ENCODE assay signal across 32 cellular contexts in the genomic region with DNA sequence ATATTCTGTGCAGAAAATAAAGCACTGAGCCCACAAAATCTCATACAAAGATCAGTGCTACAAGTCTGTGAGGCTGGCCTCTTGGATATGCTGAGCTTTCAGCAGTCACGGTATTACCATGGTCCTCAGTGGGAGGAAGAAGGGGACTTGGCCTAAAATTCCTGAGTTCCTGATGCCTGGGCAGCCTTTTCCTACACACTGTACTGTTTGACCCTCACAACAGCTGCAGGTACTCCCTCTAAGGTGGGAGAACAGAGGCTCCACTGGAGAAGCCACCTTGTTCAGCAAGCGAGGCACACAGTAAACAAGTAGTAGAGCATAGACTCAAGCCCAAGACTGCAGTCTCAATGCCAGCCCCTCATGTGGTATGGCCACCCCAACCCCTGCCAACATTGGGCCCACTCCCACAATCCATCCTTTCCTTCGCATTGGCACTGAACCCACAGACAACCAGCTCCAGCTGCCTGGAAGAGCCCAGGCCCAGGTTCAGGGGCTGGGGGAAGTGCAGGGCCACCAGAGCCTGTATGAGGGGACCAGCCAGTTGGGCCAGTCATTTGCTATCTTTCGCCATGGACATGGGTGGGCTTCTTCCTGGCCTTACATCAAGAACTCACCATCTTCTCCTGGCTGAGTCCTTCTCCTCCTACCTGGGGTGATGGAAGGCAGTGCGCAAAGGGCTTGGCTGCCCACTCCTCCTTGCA. TPM values are rescaled to one million over a fixed set of nuclear protein-coding genes. Genes with fewer than 3 reads are reported as not detected.
DNase-seq lines count a peak whose midpoint lies in the region; ATAC-seq, FAIRE-seq and TF ChIP-seq lines count a peak whose summit lies in the region.
"Had no signal": no experiment of that assay in that cellular context is flagged by ENCODE, and none has a peak within 500 bp of the region (broad histone marks: within the 10 kb centered on the region; RNA-seq: fewer than 3 reads in every experiment).

No MANE protein-coding gene starts in this region.

- H3K9ac ChIP-seq in K562 (ENCODE audit: insufficient read depth in 1 of 2, low read depth in 2 of 2, low read length in 2 of 2) (peak overlapping the region; percentile 11 to 49; a peak in 2 of 4 replicates), HepG2 (ENCODE audit: insufficient read depth, low read depth, low read length) (peak overlapping the region; percentile 75)
- H3K9ac ChIP-seq: neural progenitor cell had no signal

- no peak overlapping the region for H3K4me3 ChIP-seq in K562
- peak overlapping the region in 1 of 3 experiments; percentile 32; a peak in 2 of 6 replicates for H3K4me3 ChIP-seq in HepG2 (replicated peaks in 1 of 3; ENCODE audit: insufficient read depth in 1 of 3, low read depth in 2 of 3, low read length in 3 of 3)
- H3K4me3 ChIP-seq: HAP-1, heart right ventricle, neural progenitor cell, thoracic aorta had no signal

- POLR2A ChIA-PET in K562 (lab: Yijun Ruan, JAX) = interaction anchor here (0.6 to 1.9 kb wide), 9 partner anchors 9 to 77 kb away, joined by 3 to 10 read pairs (median 5); no protein-coding TSS in a partner anchor
- POLR2A ChIA-PET in HepG2 (lab: Yijun Ruan, JAX) = interaction anchor here (0.8 to 4.4 kb wide), 13 partner anchors 8 to 387 kb away, joined by 3 to 55 read pairs (median 4); a partner anchor contains a TSS

- TF ChIP-seq POLR2A in K562 (conservative IDR thresholded peaks at IDR 0.05) (no peak), HepG2 (IDR thresholded peaks at IDR 0.05; ENCODE audit: insufficient read depth in 1 of 2, low read depth in 2 of 2, low read length in 2 of 2) (peak in 1 of 2 experiments; percentile 30; a peak in 1 of 4 replicates)

- H3K27ac ChIP-seq in K562 (ENCODE audit: extremely low read depth, low read depth, low read length) (peak overlapping the region; percentile 49), HepG2 (ENCODE audit: extremely low read length, insufficient read depth, low read length) (peak overlapping the region; percentile 97), temporal lobe (ENCODE audit: low read depth, low read length) (peak overlapping the region; percentile 8)
- H3K27ac ChIP-seq: brain microvascular endothelial cell, foreskin keratinocyte, heart right ventricle, neural progenitor cell, thoracic aorta had no signal

- ATAC-seq in K562 (no peak), HepG2 (peak; percentile 13), GM18868 (IDR thresholded peaks at IDR 0.05; ENCODE audit: unreplicated experiment) (no peak), GM18870 (IDR thresholded peaks at IDR 0.05; ENCODE audit: unreplicated experiment) (no peak)
- ATAC-seq: activated CD4-positive, alpha-beta T cell treated with anti-CD3 and anti-CD28 coated beads for 36 hours; esophagus mucosa; foreskin keratinocyte; heart right ventricle; left colon; sciatic nerve had no signal

- in situ Hi-C loops in K562 (cut with MboI) (no loop called here), HepG2 (cut with HindIII; ENCODE audit: extremely low pct_ligation_motif_present, low pct_unique_long_range_greater_than_20kb) (no loop called here)

- TF ChIP-seq RAD21 in K562 (CRISPR knock-in tag; conservative IDR thresholded peaks at IDR 0.05 in 1 of 2, IDR thresholded peaks at IDR 0.05 in 1 of 2) = no peak
- TF ChIP-seq RAD21 in HepG2 (CRISPR knock-in tag; IDR thresholded peaks at IDR 0.05) = no peak

- H3K27me3 ChIP-seq in K562 (ENCODE audit: control insufficient read depth in 2 of 2, insufficient read depth in 2 of 2, low read length in 2 of 2) (no peaks in the 10 kb centered on the region), HepG2 (ENCODE audit: control insufficient read depth in 1 of 2, insufficient read depth in 2 of 2, low read length in 2 of 2) (no peaks in the 10 kb centered on the region)
- H3K27me3 ChIP-seq: brain microvascular endothelial cell, heart right ventricle, neural progenitor cell had no signal

- no peak for TF ChIP-seq CTCF in K562 (IDR thresholded peaks at IDR 0.05 in 2 of 3, conservative IDR thresholded peaks at IDR 0.05 in 1 of 3; ENCODE audit: insufficient read depth in 2 of 3, low read depth in 1 of 3, low read length in 3 of 3)
- 0 out of 2 replicates have a peak, but pooled peaks have one; percentile 2 for TF ChIP-seq CTCF in HepG2 (CRISPR knock-in tag; IDR thresholded peaks at IDR 0.05)

- WGBS in K562 (ENCODE audit: insufficient coverage, low coverage, missing lambda C conversion rate) = 69% methylated on average over 5 of the region's 5 CpGs
- 100% methylated on average over 1 of the region's 5 CpGs for WGBS in HepG2 (ENCODE audit: low lambda C conversion rate)

- H3K27me3 Mint-ChIP-seq in T-helper 2 cell treated with Interferon-gamma antibody and Interleukin-4, amounts not matched to agents 5 μg/mL and 100 μg/mL, for 36 hours (ENCODE audit: low read depth) = peaks cover 8% of the 10 kb centered on the region
- H3K27me3 Mint-ChIP-seq: activated CD4-positive, alpha-beta T cell treated with anti-CD3 and anti-CD28 coated beads for 36 hours; activated T-cell treated with anti-CD3 and anti-CD28 coated beads, Interleukin-2, amount 50 U/mL, for 24 hours; CD8-positive, alpha-beta memory T cell had no signal

- H3K9me3 ChIP-seq in K562 (replicated peaks; ENCODE audit: control insufficient read depth, insufficient read depth, low read depth, low read length) (no peaks in the 10 kb centered on the region), HepG2 (ENCODE audit: low read length) (no peaks in the 10 kb centered on the region)
- H3K9me3 ChIP-seq: HAP-1, heart right ventricle, thoracic aorta had no signal

- FAIRE-seq in K562 (lab: Jason Lieb, UNC) (no peak), HepG2 (lab: Jason Lieb, UNC) (no peak)

- no peaks in the 10 kb centered on the region for H3K36me3 Mint-ChIP-seq in T-helper 2 cell treated with Interferon-gamma antibody and Interleukin-4, amounts not matched to agents 5 μg/mL and 100 μg/mL, for 36 hours (ENCODE audit: low read depth)
- H3K36me3 Mint-ChIP-seq: neural progenitor cell had no signal

- peaks cover 10% of the 10 kb centered on the region for H3K9me1 ChIP-seq in K562 (ENCODE audit: control insufficient read depth, insufficient read depth, low read length)

- TF ChIP-seq EP300 in K562 (IDR thresholded peaks at IDR 0.05; ENCODE audit: low read length) = no peak
- no peak for TF ChIP-seq EP300 in HepG2 (IDR thresholded peaks at IDR 0.05; ENCODE audit: low read depth in 2 of 2, low read length in 2 of 2)
- no peak for TF ChIP-seq EP300 in HepG2 (CRISPR knock-in tag; IDR thresholded peaks at IDR 0.05; ENCODE audit: borderline replicate concordance)

- H3K4me2 ChIP-seq in K562 (ENCODE audit: insufficient read depth, low read length) (peak overlapping the region; percentile 28), HepG2 (ENCODE audit: low read depth, low read length) (peak overlapping the region; percentile 77)
- H3K4me2 ChIP-seq: neural progenitor cell had no signal

- H4K20me1 ChIP-seq in K562 (replicated peaks; ENCODE audit: control insufficient read depth, insufficient read depth, low read length) = peaks cover 5% of the 10 kb centered on the region; the same call in 1 of the 2 replicates
- no peaks in the 10 kb centered on the region for H4K20me1 ChIP-seq in HepG2 (ENCODE audit: insufficient read depth, low read length)

- H3K4me1 ChIP-seq in K562 (replicated peaks in 1 of 2; ENCODE audit: control insufficient read depth in 2 of 2, insufficient read depth in 2 of 2, low read length in 2 of 2) (peaks cover 54 to 58% of the 10 kb centered on the region in 2 experiments), HepG2 (ENCODE audit: insufficient read depth, low read length) (peaks cover 98% of the 10 kb centered on the region)
- H3K4me1 ChIP-seq: foreskin keratinocyte, HAP-1 had no signal

- peaks cover 30% of the 10 kb centered on the region for H3K4me1 Mint-ChIP-seq in T-helper 2 cell treated with Interferon-gamma antibody and Interleukin-4, amounts not matched to agents 5 μg/mL and 100 μg/mL, for 36 hours (ENCODE audit: low read depth)

- H2AFZ ChIP-seq in K562 (ENCODE audit: low read depth, low read length) (no peak overlapping the region), HepG2 (ENCODE audit: low read length) (no peak overlapping the region)
- H2AFZ ChIP-seq: neural progenitor cell had no signal

- H3K79me2 ChIP-seq in K562 (ENCODE audit: control insufficient read depth, insufficient read depth, low read length) (no peaks in the 10 kb centered on the region), HepG2 (ENCODE audit: insufficient read depth, low read length) (no peaks in the 10 kb centered on the region)

- no peaks in the 10 kb centered on the region for H3K9me3 Mint-ChIP-seq in T-helper 2 cell treated with Interferon-gamma antibody and Interleukin-4, amounts not matched to agents 5 μg/mL and 100 μg/mL, for 36 hours
- H3K9me3 Mint-ChIP-seq: activated T-cell treated with anti-CD3 and anti-CD28 coated beads, Interleukin-2, amount 50 U/mL, for 24 hours; CD8-positive, alpha-beta memory T cell; neural progenitor cell had no signal

- peak overlapping the region; percentile 3 for H3K27ac Mint-ChIP-seq in T-helper 2 cell treated with Interferon-gamma antibody and Interleukin-4, amounts not matched to agents 5 μg/mL and 100 μg/mL, for 36 hours
- H3K27ac Mint-ChIP-seq: activated T-cell treated with anti-CD3 and anti-CD28 coated beads, Interleukin-2, amount 50 U/mL, for 24 hours; neural progenitor cell had no signal

- BruUV-seq in K562 (replicated peaks; lab: Mats Ljungman, UMichigan) (no TSS peak), HepG2 (replicated peaks; lab: Mats Ljungman, UMichigan) (no TSS peak)

- H3K4me3 Mint-ChIP-seq in T-helper 2 cell treated with Interferon-gamma antibody and Interleukin-4, amounts not matched to agents 5 μg/mL and 100 μg/mL, for 36 hours = no peak overlapping the region
- H3K4me3 Mint-ChIP-seq: activated CD4-positive, alpha-beta T cell treated with anti-CD3 and anti-CD28 coated beads for 36 hours; activated T-cell treated with anti-CD3 and anti-CD28 coated beads, Interleukin-2, amount 50 U/mL, for 24 hours; CD8-positive, alpha-beta memory T cell; neural progenitor cell had no signal

- H3K36me3 ChIP-seq in K562 (ENCODE audit: control insufficient read depth, insufficient read depth, low read length) = no peaks in the 10 kb centered on the region
- H3K36me3 ChIP-seq in HepG2 (replicated peaks in 1 of 2; ENCODE audit: control insufficient read depth in 1 of 2, insufficient read depth in 2 of 2, low read length in 2 of 2) = no peaks in the 10 kb centered on the region
- H3K36me3 ChIP-seq: brain microvascular endothelial cell, HAP-1, heart right ventricle, neural progenitor cell, thoracic aorta had no signal

- intact Hi-C loops in K562 (cut with micrococcal nuclease) = loop anchor here (2.0 kb wide), 1 partner anchor 200 kb away; a partner anchor contains a TSS
- intact Hi-C loops in HepG2 (cut with micrococcal nuclease; ENCODE audit: unreplicated experiment) = no loop called here

- CTCF ChIA-PET in K562 (lab: Yijun Ruan, JAX; ENCODE audit: low intra/inter-chr PET ratio) (no interaction called here), HepG2 (lab: Yijun Ruan, JAX; ENCODE audit: low intra/inter-chr PET ratio, low total read pairs) (no interaction called here)

- DNase-seq in T-helper 2 cell treated with Interferon-gamma antibody and Interleukin-4, amounts not matched to agents 5 μg/mL and 100 μg/mL, for 36 hours (ENCODE audit: low spot score) = no peak
- DNase-seq in T-helper 2 cell = no peak
- no peak for DNase-seq in K562 (ENCODE audit: extremely low read depth in 1 of 4, low spot score in 3 of 4)
- no peak for DNase-seq in HepG2 (ENCODE audit: low spot score)
- DNase-seq in SW 1271 (lab: John Stamatoyannopoulos, UW) = no peak
- DNase-seq: 8988T; activated CD4-positive, alpha-beta T cell treated with anti-CD3 and anti-CD28 coated beads for 36 hours; activated gamma-delta T cell treated with Interleukin-2 at 50 U/mL for 16 hours; activated T-cell treated with anti-CD3 and anti-CD28 coated beads, Interleukin-2, amount 50 U/mL, for 24 hours; brain microvascular endothelial cell; CD8-positive, alpha-beta memory T cell; DMS153; foreskin keratinocyte; heart right ventricle; Karpas-422; left colon; MV-4-11; NCI-H146; NCI-H2107; stimulated activated naive CD4-positive, alpha-beta T cell had no signal

RNA-seq across cellular contexts. Expression of a gene that starts 14.3 kb away (rescaled TPM):
- 3.9 and 10.0 TPM in 2 replicates for total RNA-seq in K562 (2011; cell fraction: chromatin; rRNA removed; ENCODE audit: low replicate concordance)
- total RNA-seq in K562 (2011; cell fraction: nucleolus; rRNA removed) = 3.8 and 4.5 TPM in 2 replicates
- total RNA-seq in K562 (2011; cell fraction: nucleoplasm; rRNA removed) = 5.1 and 6.0 TPM in 2 replicates
- 0.50 and 0.73 TPM in 2 replicates for total RNA-seq in K562 (2014; rRNA removed)
- 0.62 and 1.0 TPM in 2 replicates for total RNA-seq in K562 (2014; rRNA removed; fragmentation: Illumina TruSeq; extraction: Trizol)
- 0.60 and 0.69 TPM in 2 replicates for total RNA-seq in K562 (2015; rRNA removed; fragmentation: Illumina TruSeq; extraction: Trizol)
- total RNA-seq in K562 (2021) = 1.5 and 1.6 TPM in 2 replicates
- 1.0 and 1.2 TPM in 2 replicates for polyA plus RNA-seq in K562 (2011; rRNA removed)
- polyA plus RNA-seq in K562 (2011; cell fraction: cytosol; rRNA removed) = 0.47 and 0.69 TPM in 2 replicates
- polyA plus RNA-seq in K562 (2011; cell fraction: nucleus; rRNA removed) = 4.9 and 7.1 TPM in 2 replicates
- polyA plus RNA-seq in K562 (2012) = 0.65 and 1.1 TPM in 2 replicates
- 0.82 and 1.00 TPM in 2 replicates for polyA plus RNA-seq in K562 (2014; fragmentation: Illumina TruSeq; extraction: Trizol)
- polyA plus RNA-seq in K562 (2014; fragmentation: Nextera tagmentation; extraction: Ambion mirVana) = under 1 TPM; 0.62 to 0.75 TPM
- 0.62 and 0.69 TPM in 2 replicates for polyA plus RNA-seq in K562 (2014; rRNA removed)
- polyA minus RNA-seq in K562 (2011; rRNA and poly(A)+ RNA removed) = 0.45 and 0.95 TPM in 2 replicates
- 0.95 TPM in 1 of 2 replicates, not detected in the other for polyA minus RNA-seq in K562 (2011; cell fraction: cytosol; rRNA and poly(A)+ RNA removed)
- 1.9 and 2.3 TPM in 2 replicates for polyA minus RNA-seq in K562 (2011; cell fraction: nucleus; rRNA and poly(A)+ RNA removed)
- total RNA-seq in HepG2 (2016; rRNA removed; fragmentation: Illumina TruSeq; extraction: Trizol) = 2.5 and 3.7 TPM in 2 replicates
- 0.40 and 0.71 TPM in 2 replicates for total RNA-seq in HepG2 (2016; cell fraction: cytosol; rRNA removed; fragmentation: Illumina TruSeq; extraction: Trizol; ENCODE audit: low read depth)
- total RNA-seq in HepG2 (2016; cell fraction: insoluble cytoplasmic fraction; rRNA removed; fragmentation: Illumina TruSeq; extraction: Trizol) = 2.5 and 3.7 TPM in 2 replicates
- total RNA-seq in HepG2 (2016; cell fraction: membrane; rRNA removed; fragmentation: Illumina TruSeq; extraction: Trizol) = 1.2 and 1.4 TPM in 2 replicates
- 7.7 and 9.1 TPM in 2 replicates for total RNA-seq in HepG2 (2016; cell fraction: nucleus; rRNA removed; fragmentation: Illumina TruSeq; extraction: Trizol)
- polyA plus RNA-seq in HepG2 (2011; rRNA removed) = 3.8 and 8.3 TPM in 2 replicates
- 1.2 and 1.9 TPM in 2 replicates for polyA plus RNA-seq in HepG2 (2011; cell fraction: cytosol; rRNA removed)
- 34.1 and 36.0 TPM in 2 replicates for polyA plus RNA-seq in HepG2 (2011; cell fraction: nucleus; rRNA removed)
- polyA plus RNA-seq in HepG2 (2012) = 2.4 and 4.2 TPM in 2 replicates
- polyA plus RNA-seq in HepG2 (2016; cell fraction: cytosol; fragmentation: Illumina TruSeq; extraction: Trizol; ENCODE audit: low read depth) = 0.34 and 0.45 TPM in 2 replicates
- 1.7 and 2.1 TPM in 2 replicates for polyA plus RNA-seq in HepG2 (2016; cell fraction: insoluble cytoplasmic fraction; fragmentation: Illumina TruSeq; extraction: Trizol; ENCODE audit: low read depth)
- polyA plus RNA-seq in HepG2 (2016; cell fraction: membrane; fragmentation: Illumina TruSeq; extraction: Trizol; ENCODE audit: low read depth) = 0.49 and 0.72 TPM in 2 replicates
- polyA plus RNA-seq in HepG2 (2016; cell fraction: nucleus; fragmentation: Illumina TruSeq; extraction: Trizol; ENCODE audit: insufficient read depth, low read depth) = 7.7 and 7.8 TPM in 2 replicates
- 0.35 and 13.5 TPM in 2 replicates for polyA minus RNA-seq in HepG2 (2011; rRNA and poly(A)+ RNA removed; ENCODE audit: low replicate concordance)
- 0.88 and 2.8 TPM in 2 replicates for polyA minus RNA-seq in HepG2 (2011; cell fraction: cytosol; rRNA and poly(A)+ RNA removed)
- 11.3 and 17.3 TPM in 2 replicates for polyA minus RNA-seq in HepG2 (2011; cell fraction: nucleus; rRNA and poly(A)+ RNA removed)
- total RNA-seq in temporal lobe = 30.0 TPM
- total RNA-seq: RPMI7951 had no signal

RNA-seq across cellular contexts. Expression of a gene that starts 51.7 kb away (rescaled TPM):
- not detected in 2 replicates for total RNA-seq in K562 (2011; cell fraction: chromatin; rRNA removed; ENCODE audit: low replicate concordance)
- total RNA-seq in K562 (2011; cell fraction: nucleolus; rRNA removed) = not detected in 2 replicates
- total RNA-seq in K562 (2011; cell fraction: nucleoplasm; rRNA removed) = not detected in 2 replicates
- total RNA-seq in K562 (2014; rRNA removed) = 0.18 TPM in 1 of 2 replicates, not detected in the other
- not detected in 2 replicates for total RNA-seq in K562 (2014; rRNA removed; fragmentation: Illumina TruSeq; extraction: Trizol)
- not detected in 2 replicates for total RNA-seq in K562 (2015; rRNA removed; fragmentation: Illumina TruSeq; extraction: Trizol)
- total RNA-seq in K562 (2021) = not detected in 2 replicates
- not detected in 2 replicates for polyA plus RNA-seq in K562 (2011; rRNA removed)
- not detected in 2 replicates for polyA plus RNA-seq in K562 (2011; cell fraction: cytosol; rRNA removed)
- not detected in 2 replicates for polyA plus RNA-seq in K562 (2011; cell fraction: nucleus; rRNA removed)
- not detected in 2 replicates for polyA plus RNA-seq in K562 (2012)
- not detected in 2 replicates for polyA plus RNA-seq in K562 (2014; fragmentation: Illumina TruSeq; extraction: Trizol)
- polyA plus RNA-seq in K562 (2014; fragmentation: Nextera tagmentation; extraction: Ambion mirVana) = not detected
- polyA plus RNA-seq in K562 (2014; rRNA removed) = not detected in 2 replicates
- not detected in 2 replicates for polyA minus RNA-seq in K562 (2011; rRNA and poly(A)+ RNA removed)
- not detected in 2 replicates for polyA minus RNA-seq in K562 (2011; cell fraction: cytosol; rRNA and poly(A)+ RNA removed)
- not detected in 2 replicates for polyA minus RNA-seq in K562 (2011; cell fraction: nucleus; rRNA and poly(A)+ RNA removed)
- not detected in 2 replicates for total RNA-seq in HepG2 (2016; rRNA removed; fragmentation: Illumina TruSeq; extraction: Trizol)
- total RNA-seq in HepG2 (2016; cell fraction: cytosol; rRNA removed; fragmentation: Illumina TruSeq; extraction: Trizol; ENCODE audit: low read depth) = not detected in 2 replicates
- not detected in 2 replicates for total RNA-seq in HepG2 (2016; cell fraction: insoluble cytoplasmic fraction; rRNA removed; fragmentation: Illumina TruSeq; extraction: Trizol)
- not detected in 2 replicates for total RNA-seq in HepG2 (2016; cell fraction: membrane; rRNA removed; fragmentation: Illumina TruSeq; extraction: Trizol)
- not detected in 2 replicates for total RNA-seq in HepG2 (2016; cell fraction: nucleus; rRNA removed; fragmentation: Illumina TruSeq; extraction: Trizol)
- polyA plus RNA-seq in HepG2 (2011; rRNA removed) = not detected in 2 replicates
- polyA plus RNA-seq in HepG2 (2011; cell fraction: cytosol; rRNA removed) = not detected in 2 replicates
- not detected in 2 replicates for polyA plus RNA-seq in HepG2 (2011; cell fraction: nucleus; rRNA removed)
- not detected in 2 replicates for polyA plus RNA-seq in HepG2 (2012)
- not detected in 2 replicates for polyA plus RNA-seq in HepG2 (2016; cell fraction: cytosol; fragmentation: Illumina TruSeq; extraction: Trizol; ENCODE audit: low read depth)
- not detected in 2 replicates for polyA plus RNA-seq in HepG2 (2016; cell fraction: insoluble cytoplasmic fraction; fragmentation: Illumina TruSeq; extraction: Trizol; ENCODE audit: low read depth)
- polyA plus RNA-seq in HepG2 (2016; cell fraction: membrane; fragmentation: Illumina TruSeq; extraction: Trizol; ENCODE audit: low read depth) = not detected in 2 replicates
- polyA plus RNA-seq in HepG2 (2016; cell fraction: nucleus; fragmentation: Illumina TruSeq; extraction: Trizol; ENCODE audit: insufficient read depth, low read depth) = not detected in 2 replicates
- not detected in 2 replicates for polyA minus RNA-seq in HepG2 (2011; rRNA and poly(A)+ RNA removed; ENCODE audit: low replicate concordance)
- polyA minus RNA-seq in HepG2 (2011; cell fraction: cytosol; rRNA and poly(A)+ RNA removed) = not detected in 2 replicates
- not detected in 2 replicates for polyA minus RNA-seq in HepG2 (2011; cell fraction: nucleus; rRNA and poly(A)+ RNA removed)
- not detected for total RNA-seq in temporal lobe
- total RNA-seq: activated CD4-positive, alpha-beta T cell treated with anti-CD3 and anti-CD28 coated beads for 36 hours; esophagus mucosa; foreskin keratinocyte; heart right ventricle; left colon; RPMI7951; sciatic nerve; SK-MEL-5; T-helper 2 cell treated with Interferon-gamma antibody and Interleukin-4, amounts not matched to agents 100 ng/mL and 5 ng/mL, for 36 hours; thoracic aorta had no signal
- polyA plus RNA-seq: adipose tissue, foreskin keratinocyte had no signal

Comparison
In these comparisons a context has a peak if more than half of its experiments do, and no peak if none do; other contexts are left out.
1. H3K27ac ChIP-seq: peak in every context shown above with its lines; median percentile 97 in HepG2; 49 in K562; 8 in temporal lobe.